11 cellular contexts compared by ENCODE assay signal in genomic region chr18:22609642-22610041, GRCh38.
A peak's percentile ranks its signal among the peaks of the same experiment; 100 is the strongest.
DNase-seq lines count a peak whose midpoint lies in the region; ATAC-seq and TF ChIP-seq lines count a peak whose summit lies in the region.
"Had no signal": no experiment of that assay in that cellular context is flagged by ENCODE, and none has a peak within 500 bp of the region (broad histone marks: within the 10 kb centered on the region; RNA-seq: fewer than 3 reads in every experiment).

No MANE protein-coding gene starts in this region.

- H3K23ac ChIP-seq in H9 (ENCODE audit: insufficient read length, low read depth, low read length), result no peak overlapping the region

- H2AFZ ChIP-seq in H9 (ENCODE audit: low read length), result no peak overlapping the region
- no peak overlapping the region for H2AFZ ChIP-seq in hepatocyte

- H3K9me3 ChIP-seq in H9 (ENCODE audit: control insufficient read depth, low read depth, low read length) (no peaks in the 10 kb centered on the region), hepatocyte (ENCODE audit: low read depth) (no peaks in the 10 kb centered on the region), gastrocnemius medialis (no peaks in the 10 kb centered on the region)

- H4K5ac ChIP-seq in H9 (ENCODE audit: insufficient read length, low read depth, low read length), result no peak overlapping the region

- H3K4me2 ChIP-seq in H9 (ENCODE audit: insufficient read depth, insufficient read length, low read length) (no peak overlapping the region), hepatocyte (peak overlapping the region; percentile 13)

- H3K36me3 Mint-ChIP-seq in H9 (ENCODE audit: insufficient read depth in 1 of 3, low read depth in 3 of 3), result no peaks in the 10 kb centered on the region
- H3K36me3 Mint-ChIP-seq in activated naive CD4-positive, alpha-beta T cell treated with anti-CD3 and anti-CD28 coated beads, Interleukin-2, amount 50 U/mL, for 72 hours, result no peaks in the 10 kb centered on the region

- no peak for TF ChIP-seq POLR2A in gastrocnemius medialis (IDR thresholded peaks at IDR 0.05)

- H4K91ac ChIP-seq in H9 (ENCODE audit: insufficient read length, low read depth, low read length), result no peak overlapping the region

- ATAC-seq in gastrocnemius medialis, result peak; percentile 39 to 43
- ATAC-seq in GM18909 (IDR thresholded peaks at IDR 0.05; ENCODE audit: poor library complexity, unreplicated experiment), result no peak
- no peak for ATAC-seq in activated naive CD4-positive, alpha-beta T cell treated with anti-CD3 and anti-CD28 coated beads, Interleukin-2, amount 50 U/mL, for 72 hours
- ATAC-seq in HG03378 (IDR thresholded peaks at IDR 0.05; ENCODE audit: unreplicated experiment), result no peak

- H3K27ac ChIP-seq in H9 (ENCODE audit: insufficient read length, low read depth, low read length), result no peak overlapping the region
- H3K27ac ChIP-seq in brain microvascular endothelial cell, result no peak overlapping the region
- H3K27ac ChIP-seq in hepatocyte, result no peak overlapping the region
- H3K27ac ChIP-seq in gastrocnemius medialis, result peak overlapping the region in 2 of 4 donors; percentile 2 to 25

- H3K4me1 ChIP-seq in H9 (ENCODE audit: insufficient read depth, low read length) (no peaks in the 10 kb centered on the region), hepatocyte (ENCODE audit: insufficient read depth) (peaks cover 7% of the 10 kb centered on the region), gastrocnemius medialis (no peaks in the 10 kb centered on the region)

- H2BK120ac ChIP-seq in H9 (ENCODE audit: low read depth, low read length, poor library complexity, severe bottlenecking), result no peak overlapping the region

- WGBS in H9 (ENCODE audit: extremely low coverage, insufficient read length, low lambda C conversion rate), result no CpG with 5 or more reads among the region's 5 CpGs
- 10% methylated on average over 5 of the region's 5 CpGs for WGBS in hepatocyte (ENCODE audit: low lambda C conversion rate, missing lambda C conversion rate)

- H4K20me1 ChIP-seq in H9 (ENCODE audit: control insufficient read depth, insufficient read depth, insufficient read length) (no peaks in the 10 kb centered on the region), hepatocyte (ENCODE audit: insufficient read depth, poor library complexity, severe bottlenecking) (no peaks in the 10 kb centered on the region)

- H3K9me2 ChIP-seq in hepatocyte (replicated peaks; ENCODE audit: insufficient read depth), result no peaks in the 10 kb centered on the region

- H3K79me1 ChIP-seq in H9 (ENCODE audit: insufficient read depth, low read depth, low read length, poor library complexity, severe bottlenecking), result no peaks in the 10 kb centered on the region

- DNase-seq in H9 (no peak), brain microvascular endothelial cell (peak; percentile 79), hepatocyte (ENCODE audit: low spot score) (peak; percentile 32), gastrocnemius medialis (no peak)
- DNase-seq in activated CD4-positive, alpha-beta T cell treated with anti-CD3 and anti-CD28 coated beads, Interleukin-2, amount 50 U/mL, for 4 hours, result no peak
- no peak for DNase-seq in activated naive CD4-positive, alpha-beta T cell treated with anti-CD3 and anti-CD28 coated beads, Interleukin-2, amount 50 U/mL, for 72 hours (ENCODE audit: low spot score in 2 of 2)
- DNase-seq: activated T-cell treated with anti-CD3 and anti-CD28 coated beads, Interleukin-2, amount 50 U/mL, for 1 hour; NCI-H510A treated with DMSO at 0.1 percent for 48 hours had no signal

- no peak overlapping the region for H2BK15ac ChIP-seq in H9 (ENCODE audit: low read depth, low read length)

- no peak overlapping the region for H3K27ac Mint-ChIP-seq in H9
- no peak overlapping the region for H3K27ac Mint-ChIP-seq in activated naive CD4-positive, alpha-beta T cell treated with anti-CD3 and anti-CD28 coated beads, Interleukin-2, amount 50 U/mL, for 72 hours
- H3K27ac Mint-ChIP-seq: T-helper 1 cell treated with Interleukin-12 subunit alpha and Interleukin-12 subunit beta and Interleukin-4 antibody, amounts not matched to agents 30 μg/mL and 1 μg/mL, for 36 hours had no signal

- TF ChIP-seq CTCF in H9 (conservative IDR thresholded peaks at IDR 0.05) (no peak; the same call in 2 of the 3 replicates), brain microvascular endothelial cell (IDR thresholded peaks at IDR 0.05; ENCODE audit: low read depth, low read length, missing control alignments) (peak; percentile 36), hepatocyte (IDR thresholded peaks at IDR 0.05; ENCODE audit: poor library complexity) (no peak), gastrocnemius medialis (IDR thresholded peaks at IDR 0.05 in 4 of 5, conservative IDR thresholded peaks at IDR 0.05 in 1 of 5) (no peak)

- H3K23me2 ChIP-seq in H9 (ENCODE audit: insufficient read length, low read depth, low read length, poor library complexity, severe bottlenecking), result no peaks in the 10 kb centered on the region

- no peaks in the 10 kb centered on the region for H3K27me3 ChIP-seq in H9 (ENCODE audit: insufficient read depth, low read length)
- H3K27me3 ChIP-seq in brain microvascular endothelial cell (replicated peaks), result no peaks in the 10 kb centered on the region
- no peaks in the 10 kb centered on the region for H3K27me3 ChIP-seq in hepatocyte
- H3K27me3 ChIP-seq in gastrocnemius medialis, result no peaks in the 10 kb centered on the region

- no peak overlapping the region for H3K56ac ChIP-seq in H9 (ENCODE audit: insufficient read length, low read depth, low read length)

- H3T11ph ChIP-seq in H9 (ENCODE audit: low read length), result no peak overlapping the region

- no peak overlapping the region for H2AK5ac ChIP-seq in H9 (ENCODE audit: insufficient read length, low read length)

- H3K14ac ChIP-seq in H9 (ENCODE audit: insufficient read depth, low read length), result no peak overlapping the region

- H3K4ac ChIP-seq in H9 (ENCODE audit: low read depth, low read length), result no peak overlapping the region

- H4K8ac ChIP-seq in H9 (replicated peaks; ENCODE audit: insufficient read length, low read depth, low read length), result no peak overlapping the region

- in situ Hi-C loops in brain microvascular endothelial cell (cut with HindIII; ENCODE audit: low pct_ligation_motif_present, low sequenced_read_pairs) (no loop called here), gastrocnemius medialis (cut with MboI; ENCODE audit: low sequenced_read_pairs in 4 of 4) (no loop called here)

- no peaks in the 10 kb centered on the region for H3K36me3 ChIP-seq in brain microvascular endothelial cell (replicated peaks)
- no peaks in the 10 kb centered on the region for H3K36me3 ChIP-seq in hepatocyte (replicated peaks; ENCODE audit: insufficient read depth, low read depth)
- no peaks in the 10 kb centered on the region for H3K36me3 ChIP-seq in gastrocnemius medialis

- no peak overlapping the region for H3K9ac ChIP-seq in H9 (ENCODE audit: extremely low read depth, insufficient read length, low read length)

- no peaks in the 10 kb centered on the region for H3K9me3 Mint-ChIP-seq in H9
- no peaks in the 10 kb centered on the region for H3K9me3 Mint-ChIP-seq in activated naive CD4-positive, alpha-beta T cell treated with anti-CD3 and anti-CD28 coated beads, Interleukin-2, amount 50 U/mL, for 72 hours
- H3K9me3 Mint-ChIP-seq: T-helper 1 cell treated with Interleukin-12 subunit alpha and Interleukin-12 subunit beta and Interleukin-4 antibody, amounts not matched to agents 30 μg/mL and 1 μg/mL, for 36 hours had no signal

- H3K4me3 ChIP-seq in brain microvascular endothelial cell (ENCODE audit: low read depth, low read length) (no peak overlapping the region), hepatocyte (no peak overlapping the region), gastrocnemius medialis (no peak overlapping the region)

- H3K79me2 ChIP-seq in H9 (ENCODE audit: insufficient read depth, low read length) (no peaks in the 10 kb centered on the region), hepatocyte (no peaks in the 10 kb centered on the region)

- no peak overlapping the region for H2BK5ac ChIP-seq in H9 (ENCODE audit: insufficient read length, low read length)

- no peaks in the 10 kb centered on the region; the same call in 1 of the 2 replicates for H3K27me3 Mint-ChIP-seq in H9 (ENCODE audit: low read depth)

- intact Hi-C loops in gastrocnemius medialis (cut with DNase I; ENCODE audit: low total_unique reads), result no loop called here

- no peak overlapping the region for H3K4me3 Mint-ChIP-seq in H9
- H3K4me3 Mint-ChIP-seq: T-helper 1 cell treated with Interleukin-12 subunit alpha and Interleukin-12 subunit beta and Interleukin-4 antibody, amounts not matched to agents 30 μg/mL and 1 μg/mL, for 36 hours had no signal

- H3K18ac ChIP-seq in H9 (ENCODE audit: insufficient read length, low read depth, low read length), result peak overlapping the region; percentile 19

- H2BK20ac ChIP-seq in H9 (ENCODE audit: low read depth, low read length, poor library complexity, severe bottlenecking), result no peak overlapping the region

- peaks cover 9% of the 10 kb centered on the region in 2 experiments for H3K4me1 Mint-ChIP-seq in H9

- H2BK12ac ChIP-seq in H9 (ENCODE audit: insufficient read length, low read depth, low read length), result no peak overlapping the region

Comparison
In these comparisons a context has a peak if more than half of its experiments do, and no peak if none do; other contexts are left out.
1. DNase-seq: peak in brain microvascular endothelial cell (single experiment) and hepatocyte (single experiment); none in H9 (single experiment), gastrocnemius medialis (0 of 2), activated CD4-positive, alpha-beta T cell treated with anti-CD3 and anti-CD28 coated beads, Interleukin-2, amount 50 U/mL, for 4 hours (0 of 2) and activated naive CD4-positive, alpha-beta T cell treated with anti-CD3 and anti-CD28 coated beads, Interleukin-2, amount 50 U/mL, for 72 hours (0 of 2).
2. ATAC-seq: peak in gastrocnemius medialis (2 of 2); none in GM18909 (single experiment), activated naive CD4-positive, alpha-beta T cell treated with anti-CD3 and anti-CD28 coated beads, Interleukin-2, amount 50 U/mL, for 72 hours (0 of 2) and HG03378 (single experiment).